Comparison of ENCODE assay signal across 8 cellular contexts in the genomic region with DNA sequence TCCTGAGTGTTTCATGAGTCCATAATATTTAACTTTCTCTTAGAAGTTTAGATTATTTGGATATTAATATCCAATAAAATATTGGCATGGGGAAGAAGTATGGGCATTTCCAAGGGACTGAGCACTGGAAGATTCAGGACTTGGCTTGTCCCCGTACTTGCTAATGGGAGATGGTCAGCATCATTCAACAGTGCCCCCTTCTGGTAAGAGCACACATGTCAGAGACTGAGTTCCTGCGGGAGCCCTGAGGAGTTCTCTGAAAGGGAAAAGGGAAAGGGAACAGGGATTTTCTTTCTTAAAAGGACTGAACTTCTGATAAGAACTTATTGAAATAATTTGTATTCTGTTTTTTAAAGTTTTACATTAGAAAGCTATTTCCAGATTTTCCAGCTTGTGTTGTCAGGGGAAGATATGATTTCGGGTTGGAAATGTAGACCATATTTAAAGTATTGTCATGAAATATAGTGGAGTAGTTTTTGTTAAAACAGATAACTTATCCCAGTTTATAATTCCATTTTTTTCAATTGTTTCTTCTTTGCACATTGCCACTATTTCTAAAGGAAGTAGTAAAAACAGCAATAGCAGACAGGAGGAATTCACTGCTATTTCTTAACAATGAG. TPM values are rescaled to one million over a fixed set of nuclear protein-coding genes. Genes with fewer than 3 reads are reported as not detected.
DNase-seq lines count a peak whose midpoint lies in the region; ATAC-seq and TF ChIP-seq lines count a peak whose summit lies in the region.

No MANE protein-coding gene starts in this region.

- H3K27me3 ChIP-seq in stomach = no peaks in the 10 kb centered on the region

- H3K27ac ChIP-seq in stomach = no peak overlapping the region

- no peak for TF ChIP-seq POLR2A in stomach (IDR thresholded peaks at IDR 0.05)

- H3K36me3 ChIP-seq in stomach = no peaks in the 10 kb centered on the region

- intact Hi-C loops in stomach (cut with DNase I; ENCODE audit: low total_unique reads) = no loop called here
- intact Hi-C loops in activated T-helper 2 cell treated with anti-CD3 and anti-CD28 coated beads, Interferon-gamma antibody, Interleukin-2, Interleukin-4, amounts not matched to agents 10 μg/mL and 5 μg/mL and 100 μg/mL, durations not matched to agents 14 hours and 24 hours and 36 hours (cut with micrococcal nuclease) = loop anchor here (1.0 to 5.0 kb wide), 4 partner anchors 37 to 164 kb away; a partner anchor contains a TSS

- TF ChIP-seq EP300 in stomach (IDR thresholded peaks at IDR 0.05) = no peak

- peaks cover 0 to 2% of the 10 kb centered on the region in 2 donors for H3K9me3 Mint-ChIP-seq in effector memory CD8-positive, alpha-beta T cell
- H3K9me3 Mint-ChIP-seq in memory B cell = peaks cover 2% of the 10 kb centered on the region
- no peaks in the 10 kb centered on the region for H3K9me3 Mint-ChIP-seq in activated T-helper 2 cell treated with anti-CD3 and anti-CD28 coated beads, Interferon-gamma antibody, Interleukin-2, Interleukin-4, amounts not matched to agents 10 μg/mL and 5 μg/mL and 100 μg/mL, durations not matched to agents 14 hours and 24 hours and 36 hours

- TF ChIP-seq CTCF in WI38 (IDR thresholded peaks at IDR 0.05; ENCODE audit: low read depth, low read length) (peak; percentile 91), stomach (IDR thresholded peaks at IDR 0.05) (peak in 5 of 7 experiments; percentile 53 to 78 (median 66))

- no peaks in the 10 kb centered on the region for H3K9me3 ChIP-seq in stomach

- peaks cover 0 to 10% (median 0%) of the 10 kb centered on the region in 4 donors for H3K4me1 ChIP-seq in stomach

- no peak overlapping the region for H3K27ac Mint-ChIP-seq in effector memory CD8-positive, alpha-beta T cell
- H3K27ac Mint-ChIP-seq in memory B cell = no peak overlapping the region
- H3K27ac Mint-ChIP-seq in activated T-helper 2 cell treated with anti-CD3 and anti-CD28 coated beads, Interferon-gamma antibody, Interleukin-2, Interleukin-4, amounts not matched to agents 10 μg/mL and 5 μg/mL and 100 μg/mL, durations not matched to agents 14 hours and 24 hours and 36 hours = no peak overlapping the region

- peak overlapping the region in 1 of 2 donors; percentile 23 for H3K4me3 Mint-ChIP-seq in effector memory CD8-positive, alpha-beta T cell
- H3K4me3 Mint-ChIP-seq in memory B cell = no peak overlapping the region
- H3K4me3 Mint-ChIP-seq in activated T-helper 2 cell treated with anti-CD3 and anti-CD28 coated beads, Interferon-gamma antibody, Interleukin-2, Interleukin-4, amounts not matched to agents 10 μg/mL and 5 μg/mL and 100 μg/mL, durations not matched to agents 14 hours and 24 hours and 36 hours (ENCODE audit: low read depth) = no peak overlapping the region

- ATAC-seq in GM18907 (IDR thresholded peaks at IDR 0.05; ENCODE audit: unreplicated experiment) = peak; percentile 48
- peak; percentile 70 for ATAC-seq in effector memory CD8-positive, alpha-beta T cell (replicated peaks)
- ATAC-seq in memory B cell (ENCODE audit: low read depth) = peak; percentile 70

- DNase-seq in AML-193 (lab: John Stamatoyannopoulos, UW) (peak; percentile 55), NCI-H2171 (lab: John Stamatoyannopoulos, UW) (peak; percentile 18), memory B cell (ENCODE audit: low spot score in 2 of 2) (peak; percentile 29 to 37), stomach (peak; percentile 68)
- DNase-seq in effector memory CD8-positive, alpha-beta T cell = peak; percentile 20 to 27 (median 25)
- no peak for DNase-seq in activated T-helper 2 cell treated with anti-CD3 and anti-CD28 coated beads, Interferon-gamma antibody, Interleukin-2, Interleukin-4, amounts not matched to agents 10 μg/mL and 5 μg/mL and 100 μg/mL, durations not matched to agents 14 hours and 24 hours and 36 hours (ENCODE audit: low spot score)

- no peaks in the 10 kb centered on the region for H3K27me3 Mint-ChIP-seq in effector memory CD8-positive, alpha-beta T cell
- no peaks in the 10 kb centered on the region for H3K27me3 Mint-ChIP-seq in memory B cell
- no peaks in the 10 kb centered on the region for H3K27me3 Mint-ChIP-seq in activated T-helper 2 cell treated with anti-CD3 and anti-CD28 coated beads, Interferon-gamma antibody, Interleukin-2, Interleukin-4, amounts not matched to agents 10 μg/mL and 5 μg/mL and 100 μg/mL, durations not matched to agents 14 hours and 24 hours and 36 hours (ENCODE audit: low read depth)

- H3K4me1 Mint-ChIP-seq in effector memory CD8-positive, alpha-beta T cell (ENCODE audit: low read depth in 2 of 2) = peaks cover 3 to 5% of the 10 kb centered on the region in 2 donors
- H3K4me1 Mint-ChIP-seq in memory B cell = no peaks in the 10 kb centered on the region
- peaks cover 29% of the 10 kb centered on the region for H3K4me1 Mint-ChIP-seq in activated T-helper 2 cell treated with anti-CD3 and anti-CD28 coated beads, Interferon-gamma antibody, Interleukin-2, Interleukin-4, amounts not matched to agents 10 μg/mL and 5 μg/mL and 100 μg/mL, durations not matched to agents 14 hours and 24 hours and 36 hours (ENCODE audit: low read depth)

- H3K4me3 ChIP-seq in WI38 (ENCODE audit: low read depth, low read length) = no peak overlapping the region
- no peak overlapping the region for H3K4me3 ChIP-seq in stomach

- WGBS in stomach, 5 donors = 31 to 35% (median 32%) methylated on average over 3 of the region's 3 CpGs

- H3K36me3 Mint-ChIP-seq in effector memory CD8-positive, alpha-beta T cell (ENCODE audit: insufficient read depth) = no peaks in the 10 kb centered on the region
- H3K36me3 Mint-ChIP-seq in memory B cell = peaks cover 6% of the 10 kb centered on the region
- no peaks in the 10 kb centered on the region for H3K36me3 Mint-ChIP-seq in activated T-helper 2 cell treated with anti-CD3 and anti-CD28 coated beads, Interferon-gamma antibody, Interleukin-2, Interleukin-4, amounts not matched to agents 10 μg/mL and 5 μg/mL and 100 μg/mL, durations not matched to agents 14 hours and 24 hours and 36 hours (ENCODE audit: low read depth)

RNA-seq across cellular contexts. Expression of a gene that starts 59.8 kb away (rescaled TPM):
- total RNA-seq in stomach = not detected
- not detected for polyA plus RNA-seq in stomach
- not detected in 2 replicates for total RNA-seq in activated T-helper 2 cell treated with anti-CD3 and anti-CD28 coated beads, Interferon-gamma antibody, Interleukin-2, Interleukin-4, amounts not matched to agents 10 μg/mL and 5 μg/mL and 100 μg/mL, durations not matched to agents 14 hours and 24 hours and 36 hours
